Comparison of ENCODE assay signal across 1 cellular context in genomic region chr3:188021502-188022040, GRCh38.
TF ChIP-seq lines count a peak whose summit lies in the region.

No MANE protein-coding gene starts in this region.

TF ChIP-seq in HepG2, 621 proteins besides CTCF, POLR2A, EP300 and RAD21 (continued from another document and continues in another):
- TF ChIP-seq, protein P1, sequence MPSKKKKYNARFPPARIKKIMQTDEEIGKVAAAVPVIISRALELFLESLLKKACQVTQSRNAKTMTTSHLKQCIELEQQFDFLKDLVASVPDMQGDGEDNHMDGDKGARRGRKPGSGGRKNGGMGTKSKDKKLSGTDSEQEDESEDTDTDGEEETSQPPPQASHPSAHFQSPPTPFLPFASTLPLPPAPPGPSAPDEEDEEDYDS (CRISPR knock-in tag; IDR thresholded peaks at IDR 0.05), result peak; percentile 13; the same call in 1 of the 2 replicates
- TF ChIP-seq ZNF383 (CRISPR knock-in tag; IDR thresholded peaks at IDR 0.05; ENCODE audit: borderline replicate concordance) (no peak), KLF15 (CRISPR knock-in tag; IDR thresholded peaks at IDR 0.05; ENCODE audit: borderline replicate concordance) (no peak), U2AF1 (optimal IDR thresholded peaks at IDR 0.05; ENCODE audit: low read depth, low read length) (no peak), NFE2 (CRISPR knock-in tag; IDR thresholded peaks at IDR 0.05) (no peak), ZNF546 (CRISPR knock-in tag; conservative IDR thresholded peaks at IDR 0.05) (no peak), ZNF841 (CRISPR knock-in tag; IDR thresholded peaks at IDR 0.05; ENCODE audit: borderline replicate concordance) (no peak), MEIS1 (CRISPR knock-in tag; IDR thresholded peaks at IDR 0.05; ENCODE audit: borderline replicate concordance) (peak; percentile 54; the same call in 1 of the 2 replicates), FLYWCH1 (CRISPR knock-in tag; IDR thresholded peaks at IDR 0.05) (no peak), ZSCAN20 (CRISPR knock-in tag; IDR thresholded peaks at IDR 0.05; ENCODE audit: borderline replicate concordance) (no peak), HNF4A (CRISPR knock-in tag; IDR thresholded peaks at IDR 0.05) (peak; percentile 67; the same call in 1 of the 2 replicates), ZNF512 (CRISPR knock-in tag; IDR thresholded peaks at IDR 0.05) (no peak), CSRNP1 (CRISPR knock-in tag; IDR thresholded peaks at IDR 0.05) (no peak), YEATS4 (CRISPR knock-in tag; IDR thresholded peaks at IDR 0.05; ENCODE audit: borderline replicate concordance) (peak; percentile 61), SP5 (CRISPR knock-in tag; IDR thresholded peaks at IDR 0.05; ENCODE audit: borderline replicate concordance, low read depth) (peak; percentile 89), CCAR2 (optimal IDR thresholded peaks at IDR 0.05; ENCODE audit: low read depth, low read length) (no peak), CCDC6 (CRISPR knock-in tag; IDR thresholded peaks at IDR 0.05) (no peak), ZNF446 (CRISPR knock-in tag; IDR thresholded peaks at IDR 0.05) (no peak), CENPBD1 (CRISPR knock-in tag; IDR thresholded peaks at IDR 0.05; ENCODE audit: borderline replicate concordance, low read depth) (no peak), GLMP (CRISPR knock-in tag; IDR thresholded peaks at IDR 0.05; ENCODE audit: borderline replicate concordance) (no peak), PRDM15 (CRISPR knock-in tag; IDR thresholded peaks at IDR 0.05) (peak; percentile 88), CEBPB (IDR thresholded peaks at IDR 0.05; ENCODE audit: borderline replicate concordance, low read depth, low read length) (no peak), ATM (IDR thresholded peaks at IDR 0.05; ENCODE audit: borderline replicate concordance) (no peak), SP140L (CRISPR knock-in tag; IDR thresholded peaks at IDR 0.05; ENCODE audit: borderline replicate concordance) (no peak), MED13 (CRISPR knock-in tag; IDR thresholded peaks at IDR 0.05) (0 out of 2 replicates have a peak, but pooled peaks have one; percentile 37), PHF5A (CRISPR knock-in tag; IDR thresholded peaks at IDR 0.05; ENCODE audit: low read depth, unreplicated experiment) (no peak), JUND (CRISPR knock-in tag; IDR thresholded peaks at IDR 0.05) (no peak; the same call in 1 of the 2 replicates), DNMT1 (CRISPR knock-in tag; IDR thresholded peaks at IDR 0.05) (no peak), REPIN1 (CRISPR knock-in tag; IDR thresholded peaks at IDR 0.05; ENCODE audit: borderline replicate concordance, low read depth) (no peak), HOXA7 (CRISPR knock-in tag; IDR thresholded peaks at IDR 0.05) (no peak), ONECUT2 (CRISPR knock-in tag; IDR thresholded peaks at IDR 0.05) (0 out of 2 replicates have a peak, but pooled peaks have one; percentile 33), ZNF207 (IDR thresholded peaks at IDR 0.05; ENCODE audit: borderline replicate concordance) (no peak), ZNF790 (CRISPR knock-in tag; IDR thresholded peaks at IDR 0.05; ENCODE audit: borderline replicate concordance) (no peak), HNRNPUL1 (IDR thresholded peaks at IDR 0.05; ENCODE audit: low read depth, low read length) (no peak), TEAD3 (CRISPR knock-in tag; optimal IDR thresholded peaks at IDR 0.05; ENCODE audit: borderline replicate concordance) (peak; percentile 58), AKAP8 (CRISPR knock-in tag; IDR thresholded peaks at IDR 0.05) (0 out of 2 replicates have a peak, but pooled peaks have one; percentile 28), EED (CRISPR knock-in tag; IDR thresholded peaks at IDR 0.05) (no peak), KLF6 (CRISPR knock-in tag; IDR thresholded peaks at IDR 0.05) (no peak), BCLAF1 (IDR thresholded peaks at IDR 0.05) (no peak), MYPOP (CRISPR knock-in tag; IDR thresholded peaks at IDR 0.05) (no peak)
- TF ChIP-seq, protein P2, sequence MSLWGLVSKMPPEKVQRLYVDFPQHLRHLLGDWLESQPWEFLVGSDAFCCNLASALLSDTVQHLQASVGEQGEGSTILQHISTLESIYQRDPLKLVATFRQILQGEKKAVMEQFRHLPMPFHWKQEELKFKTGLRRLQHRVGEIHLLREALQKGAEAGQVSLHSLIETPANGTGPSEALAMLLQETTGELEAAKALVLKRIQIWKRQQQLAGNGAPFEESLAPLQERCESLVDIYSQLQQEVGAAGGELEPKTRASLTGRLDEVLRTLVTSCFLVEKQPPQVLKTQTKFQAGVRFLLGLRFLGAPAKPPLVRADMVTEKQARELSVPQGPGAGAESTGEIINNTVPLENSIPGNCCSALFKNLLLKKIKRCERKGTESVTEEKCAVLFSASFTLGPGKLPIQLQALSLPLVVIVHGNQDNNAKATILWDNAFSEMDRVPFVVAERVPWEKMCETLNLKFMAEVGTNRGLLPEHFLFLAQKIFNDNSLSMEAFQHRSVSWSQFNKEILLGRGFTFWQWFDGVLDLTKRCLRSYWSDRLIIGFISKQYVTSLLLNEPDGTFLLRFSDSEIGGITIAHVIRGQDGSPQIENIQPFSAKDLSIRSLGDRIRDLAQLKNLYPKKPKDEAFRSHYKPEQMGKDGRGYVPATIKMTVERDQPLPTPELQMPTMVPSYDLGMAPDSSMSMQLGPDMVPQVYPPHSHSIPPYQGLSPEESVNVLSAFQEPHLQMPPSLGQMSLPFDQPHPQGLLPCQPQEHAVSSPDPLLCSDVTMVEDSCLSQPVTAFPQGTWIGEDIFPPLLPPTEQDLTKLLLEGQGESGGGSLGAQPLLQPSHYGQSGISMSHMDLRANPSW (CRISPR knock-in tag; IDR thresholded peaks at IDR 0.05; ENCODE audit: borderline replicate concordance), result no peak
- TF ChIP-seq, protein P3, sequence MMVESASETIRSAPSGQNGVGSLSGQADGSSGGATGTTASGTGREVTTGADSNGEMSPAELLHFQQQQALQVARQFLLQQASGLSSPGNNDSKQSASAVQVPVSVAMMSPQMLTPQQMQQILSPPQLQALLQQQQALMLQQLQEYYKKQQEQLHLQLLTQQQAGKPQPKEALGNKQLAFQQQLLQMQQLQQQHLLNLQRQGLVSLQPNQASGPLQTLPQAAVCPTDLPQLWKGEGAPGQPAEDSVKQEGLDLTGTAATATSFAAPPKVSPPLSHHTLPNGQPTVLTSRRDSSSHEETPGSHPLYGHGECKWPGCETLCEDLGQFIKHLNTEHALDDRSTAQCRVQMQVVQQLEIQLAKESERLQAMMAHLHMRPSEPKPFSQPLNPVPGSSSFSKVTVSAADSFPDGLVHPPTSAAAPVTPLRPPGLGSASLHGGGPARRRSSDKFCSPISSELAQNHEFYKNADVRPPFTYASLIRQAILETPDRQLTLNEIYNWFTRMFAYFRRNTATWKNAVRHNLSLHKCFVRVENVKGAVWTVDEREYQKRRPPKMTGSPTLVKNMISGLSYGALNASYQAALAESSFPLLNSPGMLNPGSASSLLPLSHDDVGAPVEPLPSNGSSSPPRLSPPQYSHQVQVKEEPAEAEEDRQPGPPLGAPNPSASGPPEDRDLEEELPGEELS (CRISPR knock-in tag; IDR thresholded peaks at IDR 0.05), result peak; percentile 86
- TF ChIP-seq, protein P4, sequence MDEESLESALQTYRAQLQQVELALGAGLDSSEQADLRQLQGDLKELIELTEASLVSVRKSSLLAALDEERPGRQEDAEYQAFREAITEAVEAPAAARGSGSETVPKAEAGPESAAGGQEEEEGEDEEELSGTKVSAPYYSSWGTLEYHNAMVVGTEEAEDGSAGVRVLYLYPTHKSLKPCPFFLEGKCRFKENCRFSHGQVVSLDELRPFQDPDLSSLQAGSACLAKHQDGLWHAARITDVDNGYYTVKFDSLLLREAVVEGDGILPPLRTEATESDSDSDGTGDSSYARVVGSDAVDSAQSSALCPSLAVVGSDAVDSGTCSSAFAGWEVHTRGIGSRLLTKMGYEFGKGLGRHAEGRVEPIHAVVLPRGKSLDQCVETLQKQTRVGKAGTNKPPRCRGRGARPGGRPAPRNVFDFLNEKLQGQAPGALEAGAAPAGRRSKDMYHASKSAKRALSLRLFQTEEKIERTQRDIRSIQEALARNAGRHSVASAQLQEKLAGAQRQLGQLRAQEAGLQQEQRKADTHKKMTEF (CRISPR knock-in tag; IDR thresholded peaks at IDR 0.05), result peak; percentile 31; the same call in 1 of the 2 replicates
